ENCODE assay signal across 21 cellular contexts in genomic region chr10:53091574-53091973, GRCh38.
DNase-seq lines count a peak whose midpoint lies in the region; ATAC-seq, FAIRE-seq and TF ChIP-seq lines count a peak whose summit lies in the region.
"Had no signal": no experiment of that assay in that cellular context is flagged by ENCODE, and none has a peak within 500 bp of the region (broad histone marks: within the 10 kb centered on the region; RNA-seq: fewer than 3 reads in every experiment).

No MANE protein-coding gene starts in this region.

- DNase-seq in H1 (ENCODE audit: low read depth in 1 of 2, low spot score in 2 of 2) (no peak), mucosa of descending colon (peak in 1 of 3 donors; percentile 6), small intestine (peak; percentile 65), OCI-M1 (lab: John Stamatoyannopoulos, UW) (no peak)
- DNase-seq: AML-193; Caco-2; Calu3; CD4-positive, alpha-beta T cell; CD8-positive, alpha-beta T cell; DMS79 treated with DMSO at 0.1 percent for 48 hours; GF-D8 had no signal

- H3K9me3 ChIP-seq in OCI-LY3 (ENCODE audit: insufficient read depth, low read length) (no peaks in the 10 kb centered on the region), H1 (ENCODE audit: insufficient read depth in 2 of 2, low read depth in 1 of 2, low read length in 1 of 2) (0 out of 4 replicates have a peak, but pooled peaks cover 0 to 2% of the 10 kb centered on the region in 2 experiments), mucosa of descending colon (no peaks in the 10 kb centered on the region), small intestine (ENCODE audit: control insufficient read depth, low read depth) (no peaks in the 10 kb centered on the region)
- H3K9me3 ChIP-seq: A549, Caco-2 had no signal

- no peak overlapping the region for H3K4me3 ChIP-seq in OCI-LY3 (ENCODE audit: low read length)
- H3K4me3 ChIP-seq in H1 (ENCODE audit: extremely low read depth in 1 of 4, insufficient read depth in 2 of 4, low read depth in 3 of 4, low read length in 4 of 4): no peak overlapping the region
- H3K4me3 ChIP-seq in mucosa of descending colon: no peak overlapping the region
- no peak overlapping the region for H3K4me3 ChIP-seq in small intestine (ENCODE audit: low read depth in 1 of 2, low read length in 2 of 2)
- H3K4me3 ChIP-seq: A549; BLaER1 treated with 17β-estradiol and CSF1 and Interleukin-3, amounts not matched to agents 10 nM and 100 nM had no signal

- intact Hi-C loops in mucosa of descending colon (cut with DNase I, micrococcal nuclease): no loop called here

- H3K14ac ChIP-seq in H1 (ENCODE audit: insufficient read length): no peak overlapping the region

- H3K23me2 ChIP-seq in H1 (ENCODE audit: low read depth, low read length): no peaks in the 10 kb centered on the region

- H3K79me2 ChIP-seq in OCI-LY3 (ENCODE audit: low read length) (no peaks in the 10 kb centered on the region), H1 (ENCODE audit: control insufficient read depth in 1 of 2, insufficient read depth in 2 of 2, low read length in 2 of 2) (no peaks in the 10 kb centered on the region)

- no peak overlapping the region for H3K56ac ChIP-seq in H1 (replicated peaks; ENCODE audit: insufficient read length, low read depth, low read length)

- H3K4ac ChIP-seq in H1 (replicated peaks; ENCODE audit: insufficient read length, low read depth, low read length): no peak overlapping the region

- H2BK20ac ChIP-seq in H1 (ENCODE audit: low read length): no peak overlapping the region

- H2BK120ac ChIP-seq in H1 (replicated peaks; ENCODE audit: low read depth, low read length): peak overlapping the region; percentile 88

- H3K27me3 ChIP-seq in OCI-LY3 (ENCODE audit: low read depth, low read length) (no peaks in the 10 kb centered on the region), H1 (replicated peaks in 1 of 4; ENCODE audit: control insufficient read depth in 3 of 4, extremely low read depth in 1 of 4, insufficient read depth in 3 of 4, low read length in 3 of 4) (no peaks in the 10 kb centered on the region), small intestine (ENCODE audit: control insufficient read depth in 2 of 2, insufficient read depth in 2 of 2, low read length in 2 of 2) (no peaks in the 10 kb centered on the region)
- H3K27me3 ChIP-seq: BLaER1 treated with 17β-estradiol and CSF1 and Interleukin-3, amounts not matched to agents 10 nM and 100 nM had no signal

- no peak overlapping the region for H4K8ac ChIP-seq in H1 (ENCODE audit: extremely low read depth, insufficient read depth, low read length)

- no peak overlapping the region for H2AK5ac ChIP-seq in H1 (ENCODE audit: low read depth, low read length)

- FAIRE-seq in H1 (lab: Jason Lieb, UNC) (no peak), small intestine (lab: Jason Lieb, UNC) (no peak)
- FAIRE-seq: A549, D721Med, G401.6, GM12891 had no signal

- H3K4me1 ChIP-seq in OCI-LY3 (ENCODE audit: low read length) (no peaks in the 10 kb centered on the region), H1 (replicated peaks in 1 of 4; ENCODE audit: control insufficient read depth in 3 of 4, insufficient read depth in 4 of 4, low read length in 3 of 4) (no peaks in the 10 kb centered on the region), mucosa of descending colon (ENCODE audit: low read depth) (no peaks in the 10 kb centered on the region), small intestine (ENCODE audit: control insufficient read depth in 2 of 2, insufficient read depth in 1 of 2, low read depth in 1 of 2, low read length in 1 of 2) (peaks cover 0 to 4% of the 10 kb centered on the region in 2 donors)
- H3K4me1 ChIP-seq: A549; BLaER1 treated with 17β-estradiol and CSF1 and Interleukin-3, amounts not matched to agents 10 nM and 100 nM; Caco-2 had no signal

- TF ChIP-seq RAD21 in H1 (IDR thresholded peaks at IDR 0.05 in 1 of 2, conservative IDR thresholded peaks at IDR 0.05 in 1 of 2; ENCODE audit: low read depth in 2 of 2, low read length in 2 of 2): no peak

- no peaks in the 10 kb centered on the region for H3K36me3 ChIP-seq in OCI-LY3 (replicated peaks; ENCODE audit: low read depth, low read length)
- no peaks in the 10 kb centered on the region; a peak in 1 of 8 replicates for H3K36me3 ChIP-seq in H1 (ENCODE audit: control insufficient read depth in 2 of 4, insufficient read depth in 4 of 4, low read length in 3 of 4)
- no peaks in the 10 kb centered on the region for H3K36me3 ChIP-seq in mucosa of descending colon (ENCODE audit: low read depth)
- H3K36me3 ChIP-seq in small intestine (ENCODE audit: control insufficient read depth in 2 of 2, insufficient read depth in 2 of 2, low read length in 2 of 2): no peaks in the 10 kb centered on the region
- H3K36me3 ChIP-seq: BLaER1 treated with 17β-estradiol and CSF1 and Interleukin-3, amounts not matched to agents 10 nM and 100 nM had no signal

- TF ChIP-seq POLR2A in H1 (IDR thresholded peaks at IDR 0.05; ENCODE audit: control extremely low read depth in 1 of 2, low read depth in 2 of 2, low read length in 2 of 2): no peak

- H4K91ac ChIP-seq in H1 (replicated peaks; ENCODE audit: insufficient read length, low read length): no peak overlapping the region

- H3K4me2 ChIP-seq in OCI-LY3 (ENCODE audit: low read length) (no peak overlapping the region), H1 (ENCODE audit: insufficient read depth in 1 of 2, low read depth in 2 of 2, low read length in 2 of 2) (no peak overlapping the region)
- H3K4me2 ChIP-seq: A549; BLaER1 treated with 17β-estradiol and CSF1 and Interleukin-3, amounts not matched to agents 10 nM and 100 nM had no signal

- H2BK15ac ChIP-seq in H1 (ENCODE audit: low read length): no peak overlapping the region

- POLR2A ChIA-PET in H1 (lab: Charles Lee; ENCODE audit: partially characterized antibody): no interaction called here

- no peak overlapping the region for H2BK12ac ChIP-seq in H1 (ENCODE audit: low read depth, low read length)

- TF ChIP-seq EP300 in H1 (IDR thresholded peaks at IDR 0.05; ENCODE audit: borderline replicate concordance in 1 of 2, low read depth in 2 of 2, low read length in 2 of 2): no peak

- H2AFZ ChIP-seq in OCI-LY3 (ENCODE audit: low read depth, low read length) (peak overlapping the region; percentile 21; the same call in 1 of the 2 replicates), H1 (ENCODE audit: low read length) (no peak overlapping the region)

- H4K20me1 ChIP-seq in OCI-LY3 (ENCODE audit: insufficient read depth, low read length): no peaks in the 10 kb centered on the region
- no peaks in the 10 kb centered on the region for H4K20me1 ChIP-seq in H1 (replicated peaks in 1 of 2; ENCODE audit: control insufficient read depth in 1 of 2, insufficient read depth in 2 of 2, low read length in 2 of 2)
- H4K20me1 ChIP-seq: BLaER1 treated with 17β-estradiol and CSF1 and Interleukin-3, amounts not matched to agents 10 nM and 100 nM had no signal

- CTCF ChIA-PET in H1 (lab: Charles Lee; ENCODE audit: partially characterized antibody): interaction anchor here (1.2 kb wide), 1 partner anchor 9 kb away, joined by 4 read pairs; no protein-coding TSS in a partner anchor

- TF ChIP-seq CTCF in OCI-LY3 (IDR thresholded peaks at IDR 0.05; ENCODE audit: low read depth, low read length) (no peak), H1 (IDR thresholded peaks at IDR 0.05; ENCODE audit: control extremely low read depth in 1 of 3, insufficient read depth in 1 of 3, low read depth in 1 of 3, low read length in 3 of 3) (no peak), mucosa of descending colon (IDR thresholded peaks at IDR 0.05) (no peak)

- H3K27ac ChIP-seq in OCI-LY3 (ENCODE audit: low read length) (no peak overlapping the region), H1 (ENCODE audit: low read depth, low read length) (no peak overlapping the region), small intestine (ENCODE audit: low read depth in 1 of 2, low read length in 1 of 2) (no peak overlapping the region)
- H3K27ac ChIP-seq: 22Rv1; A549; BLaER1 treated with 17β-estradiol and CSF1 and Interleukin-3, amounts not matched to agents 10 nM and 100 nM; C4-2B had no signal

- H4K5ac ChIP-seq in H1 (ENCODE audit: insufficient read length, low read depth, low read length): no peak overlapping the region

- no peak overlapping the region for H3K9ac ChIP-seq in OCI-LY3 (ENCODE audit: low read length)
- no peak overlapping the region for H3K9ac ChIP-seq in H1 (replicated peaks in 1 of 4; ENCODE audit: extremely low read depth in 1 of 4, low read depth in 3 of 4, low read length in 3 of 4)
- H3K9ac ChIP-seq: BLaER1 treated with 17β-estradiol and CSF1 and Interleukin-3, amounts not matched to agents 10 nM and 100 nM had no signal

- no peaks in the 10 kb centered on the region for H3K79me1 ChIP-seq in H1 (ENCODE audit: low read depth, low read length)

- no peak overlapping the region for H3K23ac ChIP-seq in H1 (ENCODE audit: insufficient read length)

- 84% methylated on average over 4 of the region's 4 CpGs; no CpG with 5 or more reads in 1 of the 2 experiments for WGBS in H1 (ENCODE audit: extremely low coverage in 1 of 2, insufficient coverage in 1 of 2, insufficient read length in 1 of 2, insufficient replicate concordance in 2 of 2, low coverage in 1 of 2, low lambda C conversion rate in 2 of 2, missing lambda C conversion rate in 1 of 2), 2 experiments
- WGBS in small intestine, 3 donors: 27 to 48% (median 30%) methylated on average over 4 of the region's 4 CpGs

- H2BK5ac ChIP-seq in H1 (ENCODE audit: low read depth, low read length): no peak overlapping the region

- H3K18ac ChIP-seq in H1 (ENCODE audit: extremely low read depth, low read length): no peak overlapping the region

- ATAC-seq in mucosa of descending colon: peak; percentile 61
- no peak for ATAC-seq in HG02798 (IDR thresholded peaks at IDR 0.05; ENCODE audit: poor library complexity, unreplicated experiment)
- no peak for ATAC-seq in GM21360 (IDR thresholded peaks at IDR 0.05; ENCODE audit: unreplicated experiment)
- ATAC-seq: A549; CD8-positive, alpha-beta T cell had no signal

TF ChIP-seq in H1, 55 proteins besides CTCF, POLR2A, EP300 and RAD21:
- no peak for TF ChIP-seq ZNF274 (IDR thresholded peaks at IDR 0.05; ENCODE audit: borderline replicate concordance, extremely low read depth, low read length)
- TF ChIP-seq HDAC2 (IDR thresholded peaks at IDR 0.05; ENCODE audit: borderline replicate concordance in 1 of 2, low read depth in 2 of 2, low read length in 2 of 2): no peak
- TF ChIP-seq, protein P1, sequence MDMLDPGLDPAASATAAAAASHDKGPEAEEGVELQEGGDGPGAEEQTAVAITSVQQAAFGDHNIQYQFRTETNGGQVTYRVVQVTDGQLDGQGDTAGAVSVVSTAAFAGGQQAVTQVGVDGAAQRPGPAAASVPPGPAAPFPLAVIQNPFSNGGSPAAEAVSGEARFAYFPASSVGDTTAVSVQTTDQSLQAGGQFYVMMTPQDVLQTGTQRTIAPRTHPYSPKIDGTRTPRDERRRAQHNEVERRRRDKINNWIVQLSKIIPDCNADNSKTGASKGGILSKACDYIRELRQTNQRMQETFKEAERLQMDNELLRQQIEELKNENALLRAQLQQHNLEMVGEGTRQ (IDR thresholded peaks at IDR 0.05; ENCODE audit: low read length): no peak
- TF ChIP-seq JUN (IDR thresholded peaks at IDR 0.05; ENCODE audit: low read depth, low read length): no peak
